ENCODE assay signal across 22 cellular contexts in the genomic region with DNA sequence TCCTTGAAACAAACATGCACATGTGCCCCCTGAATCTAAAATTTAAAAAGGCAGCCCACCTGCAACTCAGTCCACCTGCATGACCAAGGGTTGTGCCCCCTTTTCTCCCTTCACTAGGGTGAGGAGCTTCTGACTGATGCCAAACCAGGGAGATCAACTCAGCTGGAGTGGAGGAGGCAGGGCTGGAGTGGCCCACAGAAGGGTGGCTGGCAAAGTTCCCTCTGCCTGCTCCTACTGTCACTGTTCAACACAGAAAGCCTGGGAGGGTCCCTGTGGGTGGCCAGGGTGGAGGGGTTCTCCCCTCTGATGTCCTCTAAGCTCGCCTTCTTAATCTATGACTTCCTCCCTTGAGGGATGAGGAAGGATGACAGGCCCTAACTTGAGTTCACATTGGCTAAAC. TPM values are rescaled to one million over a fixed set of nuclear protein-coding genes. Genes with fewer than 3 reads are reported as not detected.
"Had no signal": no experiment of that assay in that cellular context is flagged by ENCODE, and none has a peak within 500 bp of the region (broad histone marks: within the 10 kb centered on the region; RNA-seq: fewer than 3 reads in every experiment).

No MANE protein-coding gene starts in this region.

- ATAC-seq: activated T-cell treated with anti-CD3 and anti-CD28 coated beads, Interleukin-2, amount 50 U/mL, for 72 hours; naive thymus-derived CD8-positive, alpha-beta T cell; right cardiac atrium; stimulated activated naive CD8-positive, alpha-beta T cell treated with anti-CD3 and anti-CD28 coated beads, Interleukin-15, Interleukin-2, amounts not matched to agents 100 U/mL and 50 U/mL, for 24 hours; T-helper 17 cell had no signal

- H3K27ac ChIP-seq: colonic mucosa, esophagus muscularis mucosa, SJCRH30, suprapubic skin, upper lobe of left lung, WERI-Rb-1 had no signal

- H3K9me3 ChIP-seq: colonic mucosa, esophagus muscularis mucosa, SJCRH30, suprapubic skin, upper lobe of left lung had no signal

- H3K36me3 ChIP-seq: colonic mucosa, esophagus muscularis mucosa, SJCRH30, suprapubic skin, upper lobe of left lung, WERI-Rb-1 had no signal

- FAIRE-seq: islet of Langerhans, small intestine had no signal

- H3K4me1 ChIP-seq: colonic mucosa, SJCRH30 had no signal

- H3K27ac Mint-ChIP-seq: activated T-cell treated with anti-CD3 and anti-CD28 coated beads, Interleukin-2, amount 50 U/mL, for 72 hours; progenitor cell of endocrine pancreas; T-helper 17 cell had no signal

- H3K9me3 Mint-ChIP-seq: activated T-cell treated with anti-CD3 and anti-CD28 coated beads, Interleukin-2, amount 50 U/mL, for 72 hours had no signal

- H3K4me3 Mint-ChIP-seq: activated T-cell treated with anti-CD3 and anti-CD28 coated beads, Interleukin-2, amount 50 U/mL, for 72 hours; naive thymus-derived CD8-positive, alpha-beta T cell; T-helper 17 cell had no signal

- H3K27me3 ChIP-seq: colonic mucosa, SJCRH30, suprapubic skin, upper lobe of left lung had no signal

- DNase-seq: activated CD4-positive, alpha-beta T cell treated with anti-CD3 and anti-CD28 coated beads for 48 hours; activated gamma-delta T cell treated with Interleukin-2 at 50 U/mL for 16 hours; activated T-cell treated with anti-CD3 and anti-CD28 coated beads, Interleukin-2, amount 50 U/mL, for 72 hours; amniotic stem cell; central memory CD4-positive, alpha-beta T cell; right cardiac atrium; SJCRH30; small intestine; stimulated activated CD4-positive, alpha-beta T cell treated with anti-CD3 and anti-CD28 coated beads, Interleukin-4, amount 100 ng/mL, for 4 hours; stimulated activated CD8-positive, alpha-beta memory T cell treated with anti-CD3 and anti-CD28 coated beads, Interleukin-4, amount 100 ng/mL, for 48 hours; stimulated activated naive CD8-positive, alpha-beta T cell treated with anti-CD3 and anti-CD28 coated beads, Interleukin-15, Interleukin-2, amounts not matched to agents 100 U/mL and 50 U/mL, for 24 hours; T-helper 17 cell; WERI-Rb-1 had no signal

- H3K4me3 ChIP-seq: colonic mucosa, esophagus muscularis mucosa, SJCRH30, suprapubic skin, upper lobe of left lung had no signal

- H3K27me3 Mint-ChIP-seq: naive thymus-derived CD8-positive, alpha-beta T cell; T-helper 17 cell had no signal

RNA-seq across cellular contexts. Expression of gene ANTXRL, which starts 55.7 kb away (rescaled TPM):
- total RNA-seq: activated CD8-positive, alpha-beta memory T cell treated with anti-CD3 and anti-CD28 coated beads for 36 hours; activated T-cell treated with anti-CD3 and anti-CD28 coated beads, Interleukin-2, amount 50 U/mL, for 72 hours; colonic mucosa; esophagus muscularis mucosa; mucosa of gallbladder; naive thymus-derived CD8-positive, alpha-beta T cell; progenitor cell of endocrine pancreas; SJCRH30; suprapubic skin; T-helper 17 cell; upper lobe of left lung had no signal
- polyA plus RNA-seq: naive thymus-derived CD8-positive, alpha-beta T cell had no signal
